Comparison of ENCODE assay signal across 19 cellular contexts in the genomic region with DNA sequence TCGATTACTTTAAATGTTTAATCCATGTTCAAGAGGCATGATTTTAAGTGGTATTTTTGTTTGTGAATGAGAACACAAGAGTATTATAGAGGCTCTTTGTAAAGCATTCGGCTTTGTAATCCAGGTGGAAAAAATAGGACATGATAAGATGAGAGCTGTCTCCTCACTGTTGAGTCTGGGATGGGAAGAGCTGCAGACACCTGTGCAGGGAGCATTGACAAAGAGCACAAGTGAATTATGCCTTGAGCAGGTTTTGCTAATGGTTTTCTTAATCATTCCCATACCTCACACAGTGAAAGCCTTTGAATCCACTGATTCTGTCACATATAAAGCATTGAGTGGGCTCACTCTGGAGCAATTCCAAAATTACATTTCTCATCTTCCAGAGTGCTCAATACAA. TPM values are rescaled to one million over a fixed set of nuclear protein-coding genes. Genes with fewer than 3 reads are reported as not detected.
DNase-seq lines count a peak whose midpoint lies in the region; ATAC-seq and TF ChIP-seq lines count a peak whose summit lies in the region.
"Had no signal": no experiment of that assay in that cellular context is flagged by ENCODE, and none has a peak within 500 bp of the region (broad histone marks: within the 10 kb centered on the region; RNA-seq: fewer than 3 reads in every experiment).

No MANE protein-coding gene starts in this region.

- H3K18ac ChIP-seq in mesenchymal stem cell (ENCODE audit: low read depth in 1 of 2, low read length in 2 of 2) = no peak overlapping the region

- H3K4me3 ChIP-seq in ACC112 (ENCODE audit: low read depth, low read length) (peak overlapping the region; percentile 59), mesenchymal stem cell (ENCODE audit: insufficient read depth in 1 of 2, low read depth in 1 of 2, low read length in 2 of 2) (peak overlapping the region in 1 of 2 experiments; percentile 90), subcutaneous abdominal adipose tissue (ENCODE audit: low read depth in 1 of 5, low read length in 5 of 5) (no peak overlapping the region), WERI-Rb-1 (ENCODE audit: low read depth, low read length) (no peak overlapping the region)
- H3K4me3 ChIP-seq: PC-9 had no signal

- H2AFZ ChIP-seq in ACC112 (ENCODE audit: low read length, unreplicated experiment) (no peak overlapping the region), mesenchymal stem cell (ENCODE audit: low read depth, low read length) (no peak overlapping the region)
- H2AFZ ChIP-seq: PC-9 had no signal

- no peak overlapping the region for H2BK120ac ChIP-seq in mesenchymal stem cell (ENCODE audit: low read depth, low read length)

- H3K36me3 ChIP-seq in ACC112 (ENCODE audit: insufficient read depth, low read length) (peaks cover 51% of the 10 kb centered on the region), mesenchymal stem cell (ENCODE audit: control insufficient read depth in 1 of 2, insufficient read depth in 2 of 2, low read depth in 1 of 2, low read length in 2 of 2) (peaks cover 0 to 78% of the 10 kb centered on the region in 2 experiments), subcutaneous abdominal adipose tissue (ENCODE audit: control insufficient read depth in 5 of 5, insufficient read depth in 5 of 5, low read length in 5 of 5) (no peaks in the 10 kb centered on the region), WERI-Rb-1 (no peaks in the 10 kb centered on the region)
- H3K36me3 ChIP-seq: BE2C had no signal

- H3K27ac ChIP-seq in ACC112 (ENCODE audit: low read depth, low read length) (peak overlapping the region; percentile 90), mesenchymal stem cell (ENCODE audit: low read length, poor library complexity, severe bottlenecking) (no peak overlapping the region), subcutaneous abdominal adipose tissue (ENCODE audit: low read depth, low read length) (peak overlapping the region; percentile 32), WERI-Rb-1 (no peak overlapping the region)
- H3K27ac ChIP-seq: HL-60, PC-9, RWPE1 had no signal

- H3K27me3 ChIP-seq in ACC112 (ENCODE audit: insufficient read depth, low read length) = no peaks in the 10 kb centered on the region
- H3K27me3 ChIP-seq in mesenchymal stem cell (ENCODE audit: control insufficient read depth in 1 of 2, insufficient read depth in 1 of 2, low read length in 2 of 2) = no peaks in the 10 kb centered on the region
- peaks cover 0 to 14% (median 4%) of the 10 kb centered on the region in 5 donors for H3K27me3 ChIP-seq in subcutaneous abdominal adipose tissue (ENCODE audit: control insufficient read depth in 5 of 5, insufficient read depth in 4 of 5, low read length in 5 of 5)
- H3K27me3 ChIP-seq in WERI-Rb-1 (ENCODE audit: insufficient read depth, low read depth, severe bottlenecking) = peaks cover 88% of the 10 kb centered on the region
- H3K27me3 ChIP-seq: BE2C had no signal

- H3K79me2 ChIP-seq in ACC112 (ENCODE audit: control insufficient read depth, insufficient read depth, low read length, unreplicated experiment) = peaks cover 99% of the 10 kb centered on the region

- H3K9ac ChIP-seq in mesenchymal stem cell (ENCODE audit: low read length) (peak overlapping the region; percentile 98), subcutaneous abdominal adipose tissue (ENCODE audit: low read length in 5 of 5) (no peak overlapping the region)

- no peak overlapping the region for H2BK15ac ChIP-seq in mesenchymal stem cell (ENCODE audit: low read depth, poor library complexity, severe bottlenecking)

- H3K9me3 ChIP-seq in mesenchymal stem cell (ENCODE audit: control insufficient read depth, low read length) (no peaks in the 10 kb centered on the region), subcutaneous abdominal adipose tissue (ENCODE audit: control insufficient read depth in 5 of 5, low read length in 5 of 5) (no peaks in the 10 kb centered on the region), WERI-Rb-1 (ENCODE audit: severe bottlenecking) (peaks cover 3% of the 10 kb centered on the region)
- H3K9me3 ChIP-seq: BE2C, Caco-2 had no signal

- H3K4me1 ChIP-seq in ACC112 (ENCODE audit: control insufficient read depth, insufficient read depth, low read length, unreplicated experiment) = peaks cover 94% of the 10 kb centered on the region
- peaks cover 2% of the 10 kb centered on the region for H3K4me1 ChIP-seq in mesenchymal stem cell (ENCODE audit: control insufficient read depth, insufficient read depth, low read depth, low read length)
- H3K4me1 ChIP-seq in subcutaneous abdominal adipose tissue (ENCODE audit: control insufficient read depth in 5 of 5, insufficient read depth in 5 of 5, low read length in 5 of 5) = peaks cover 10 to 51% (median 33%) of the 10 kb centered on the region in 5 donors
- H3K4me1 ChIP-seq: BE2C, Caco-2 had no signal

- H2BK12ac ChIP-seq in mesenchymal stem cell (ENCODE audit: low read length in 2 of 2) = no peak overlapping the region

- no peak for ATAC-seq in HG02884 (IDR thresholded peaks at IDR 0.05; ENCODE audit: unreplicated experiment)

- H2BK5ac ChIP-seq in mesenchymal stem cell (ENCODE audit: low read depth, low read length, poor library complexity, severe bottlenecking) = no peak overlapping the region

- no peak overlapping the region for H3K4ac ChIP-seq in mesenchymal stem cell (ENCODE audit: low read depth in 1 of 2, low read length in 2 of 2)

- no peaks in the 10 kb centered on the region for H3K79me1 ChIP-seq in mesenchymal stem cell (replicated peaks; ENCODE audit: low read length, poor library complexity, severe bottlenecking)

- no peak overlapping the region for H4K8ac ChIP-seq in mesenchymal stem cell (ENCODE audit: low read length)

- no peak overlapping the region for H3K14ac ChIP-seq in mesenchymal stem cell (ENCODE audit: low read length in 2 of 2)

- DNase-seq in NCI-H345 (lab: John Stamatoyannopoulos, UW) (peak; percentile 7), mesenchymal stem cell (no peak), WERI-Rb-1 (no peak), NCI-H2227 treated with DMSO at 0.1 percent for 48 hours (lab: John Stamatoyannopoulos, UW) (no peak)
- DNase-seq: BE2C; Caco-2; CD4-positive, CD25-positive, alpha-beta regulatory T cell; GDM1; H7; NCI-H1436 treated with DMSO at 0.1 percent for 48 hours; NCI-H2029 treated with DMSO at 0.1 percent for 48 hours; NCI-H82; PC-9; SIG-M5 had no signal

- no peak overlapping the region for H3K23ac ChIP-seq in mesenchymal stem cell (ENCODE audit: low read length in 2 of 2)

- no peak overlapping the region for H4K91ac ChIP-seq in mesenchymal stem cell (ENCODE audit: low read length)

- WGBS in mesenchymal stem cell = 98% methylated on average over 2 of the region's 2 CpGs

- TF ChIP-seq CTCF in WERI-Rb-1 (IDR thresholded peaks at IDR 0.05; ENCODE audit: low read depth, low read length) = no peak

- H2AK5ac ChIP-seq in mesenchymal stem cell (ENCODE audit: low read length, severe bottlenecking) = no peak overlapping the region

- H3K4me2 ChIP-seq in mesenchymal stem cell (ENCODE audit: low read length, poor library complexity, severe bottlenecking) = no peak overlapping the region
- H3K4me2 ChIP-seq: PC-9 had no signal

RNA-seq across cellular contexts. Expression of gene COL6A3, which starts 9.6 kb away (rescaled TPM):
- polyA plus RNA-seq in mesenchymal stem cell (2013, experiment 1 of 2) = 173 TPM
- polyA plus RNA-seq in mesenchymal stem cell (2013, experiment 2 of 2) = 153 TPM

Comparison
In these comparisons a context has a peak if more than half of its experiments do, and no peak if none do; other contexts are left out.
1. H3K27ac ChIP-seq: peak in ACC112 (single experiment) and subcutaneous abdominal adipose tissue (single experiment); none in mesenchymal stem cell (single experiment) and WERI-Rb-1 (single experiment).